In the genomic region with DNA sequence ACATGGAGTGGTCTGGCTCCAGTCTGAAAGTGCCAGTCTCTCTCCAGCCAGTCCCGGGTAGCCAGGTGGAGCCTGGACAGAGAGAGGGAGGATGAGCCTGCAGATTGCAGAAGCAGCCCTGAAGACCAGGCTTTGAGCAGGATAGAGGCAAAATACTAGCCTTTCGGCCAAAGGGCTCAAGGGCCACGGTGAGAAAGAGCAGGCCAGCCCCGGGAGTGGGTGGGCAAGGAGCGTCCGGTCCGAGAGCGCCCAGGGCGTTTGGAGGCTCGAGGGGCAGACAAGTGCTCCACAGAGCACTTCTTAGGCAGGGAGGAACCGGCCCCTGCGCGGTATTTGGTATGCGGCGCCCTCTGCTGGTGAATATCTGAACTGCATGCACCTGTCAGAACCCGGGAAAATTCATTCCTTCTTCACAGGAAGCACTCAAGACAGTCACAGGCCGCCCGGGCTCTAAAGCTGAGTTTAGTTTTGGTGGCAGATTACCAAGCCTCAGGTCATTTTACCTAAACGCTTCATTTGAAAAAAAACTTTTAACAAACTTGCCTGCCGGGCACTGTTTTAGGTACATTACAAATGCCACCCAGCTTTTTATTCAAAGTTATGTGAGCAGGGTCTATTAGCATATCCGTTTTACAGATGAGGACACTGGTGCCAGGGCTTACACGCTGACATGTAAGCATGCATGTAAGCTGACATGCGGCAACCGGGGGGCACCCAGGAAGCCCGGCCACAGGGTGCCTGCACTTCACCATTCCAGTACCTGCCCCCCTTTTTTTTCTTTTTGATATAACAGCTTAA, we compare ENCODE assay signal across 1 cellular context.
TF ChIP-seq lines count a peak whose summit lies in the region.

No MANE protein-coding gene starts in this region.

TF ChIP-seq in HepG2, 621 proteins besides CTCF, POLR2A, EP300 and RAD21 (continued from another document and continues in another):
- TF ChIP-seq TRIM22 (IDR thresholded peaks at IDR 0.05) (no peak), ZFP91 (CRISPR knock-in tag; IDR thresholded peaks at IDR 0.05; ENCODE audit: borderline replicate concordance) (peak; percentile 56; the same call in 1 of the 2 replicates), FOXA3 (CRISPR knock-in tag; IDR thresholded peaks at IDR 0.05) (peak; percentile 16; the same call in 1 of the 2 replicates), MIER3 (CRISPR knock-in tag; IDR thresholded peaks at IDR 0.05; ENCODE audit: borderline replicate concordance) (no peak), HNF1B (CRISPR knock-in tag; IDR thresholded peaks at IDR 0.05) (peak; percentile 60; the same call in 1 of the 2 replicates), ZNF253 (CRISPR knock-in tag; IDR thresholded peaks at IDR 0.05; ENCODE audit: borderline replicate concordance) (peak; percentile 37; the same call in 1 of the 2 replicates), PCBP2 (optimal IDR thresholded peaks at IDR 0.05; ENCODE audit: low read depth, low read length, poor library complexity, severe bottlenecking) (no peak), ZNF275 (CRISPR knock-in tag; IDR thresholded peaks at IDR 0.05; ENCODE audit: borderline replicate concordance) (peak; percentile 48; the same call in 1 of the 2 replicates), E2F5 (CRISPR knock-in tag; conservative IDR thresholded peaks at IDR 0.05) (no peak), ZNF121 (CRISPR knock-in tag; IDR thresholded peaks at IDR 0.05) (no peak), SALL1 (CRISPR knock-in tag; IDR thresholded peaks at IDR 0.05) (peak; percentile 69; the same call in 1 of the 2 replicates), ZNF354B (CRISPR knock-in tag; IDR thresholded peaks at IDR 0.05) (no peak), SRSF9 (IDR thresholded peaks at IDR 0.05; ENCODE audit: borderline replicate concordance, insufficient read depth, low read depth, low read length, poor library complexity, severe bottlenecking) (no peak), ZNF512 (CRISPR knock-in tag; IDR thresholded peaks at IDR 0.05) (no peak), SMC3 (IDR thresholded peaks at IDR 0.05; ENCODE audit: low read length) (peak; percentile 67), HMGXB3 (CRISPR knock-in tag; IDR thresholded peaks at IDR 0.05; ENCODE audit: borderline replicate concordance) (no peak), MAF1 (CRISPR knock-in tag; IDR thresholded peaks at IDR 0.05; ENCODE audit: borderline replicate concordance) (no peak), KAT8 (CRISPR knock-in tag; IDR thresholded peaks at IDR 0.05) (0 out of 2 replicates have a peak, but pooled peaks have one; percentile 20), ZNF331 (CRISPR knock-in tag; IDR thresholded peaks at IDR 0.05) (0 out of 2 replicates have a peak, but pooled peaks have one; percentile 29), NKX3-1 (CRISPR knock-in tag; IDR thresholded peaks at IDR 0.05) (0 out of 2 replicates have a peak, but pooled peaks have one; percentile 39), HIC2 (CRISPR knock-in tag; IDR thresholded peaks at IDR 0.05; ENCODE audit: low read depth) (no peak), MNT (IDR thresholded peaks at IDR 0.05) (no peak), SOX6 (IDR thresholded peaks at IDR 0.05) (no peak), SOX6 (CRISPR knock-in tag; IDR thresholded peaks at IDR 0.05) (0 out of 2 replicates have a peak, but pooled peaks have one; percentile 13), ZNF431 (CRISPR knock-in tag; IDR thresholded peaks at IDR 0.05; ENCODE audit: borderline replicate concordance, low read depth) (no peak), GFI1 (CRISPR knock-in tag; IDR thresholded peaks at IDR 0.05; ENCODE audit: borderline replicate concordance) (0 out of 2 replicates have a peak, but pooled peaks have one; percentile 34)
- TF ChIP-seq, protein P1, sequence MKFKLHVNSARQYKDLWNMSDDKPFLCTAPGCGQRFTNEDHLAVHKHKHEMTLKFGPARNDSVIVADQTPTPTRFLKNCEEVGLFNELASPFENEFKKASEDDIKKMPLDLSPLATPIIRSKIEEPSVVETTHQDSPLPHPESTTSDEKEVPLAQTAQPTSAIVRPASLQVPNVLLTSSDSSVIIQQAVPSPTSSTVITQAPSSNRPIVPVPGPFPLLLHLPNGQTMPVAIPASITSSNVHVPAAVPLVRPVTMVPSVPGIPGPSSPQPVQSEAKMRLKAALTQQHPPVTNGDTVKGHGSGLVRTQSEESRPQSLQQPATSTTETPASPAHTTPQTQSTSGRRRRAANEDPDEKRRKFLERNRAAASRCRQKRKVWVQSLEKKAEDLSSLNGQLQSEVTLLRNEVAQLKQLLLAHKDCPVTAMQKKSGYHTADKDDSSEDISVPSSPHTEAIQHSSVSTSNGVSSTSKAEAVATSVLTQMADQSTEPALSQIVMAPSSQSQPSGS (CRISPR knock-in tag; IDR thresholded peaks at IDR 0.05), result no peak
- TF ChIP-seq, protein P2, sequence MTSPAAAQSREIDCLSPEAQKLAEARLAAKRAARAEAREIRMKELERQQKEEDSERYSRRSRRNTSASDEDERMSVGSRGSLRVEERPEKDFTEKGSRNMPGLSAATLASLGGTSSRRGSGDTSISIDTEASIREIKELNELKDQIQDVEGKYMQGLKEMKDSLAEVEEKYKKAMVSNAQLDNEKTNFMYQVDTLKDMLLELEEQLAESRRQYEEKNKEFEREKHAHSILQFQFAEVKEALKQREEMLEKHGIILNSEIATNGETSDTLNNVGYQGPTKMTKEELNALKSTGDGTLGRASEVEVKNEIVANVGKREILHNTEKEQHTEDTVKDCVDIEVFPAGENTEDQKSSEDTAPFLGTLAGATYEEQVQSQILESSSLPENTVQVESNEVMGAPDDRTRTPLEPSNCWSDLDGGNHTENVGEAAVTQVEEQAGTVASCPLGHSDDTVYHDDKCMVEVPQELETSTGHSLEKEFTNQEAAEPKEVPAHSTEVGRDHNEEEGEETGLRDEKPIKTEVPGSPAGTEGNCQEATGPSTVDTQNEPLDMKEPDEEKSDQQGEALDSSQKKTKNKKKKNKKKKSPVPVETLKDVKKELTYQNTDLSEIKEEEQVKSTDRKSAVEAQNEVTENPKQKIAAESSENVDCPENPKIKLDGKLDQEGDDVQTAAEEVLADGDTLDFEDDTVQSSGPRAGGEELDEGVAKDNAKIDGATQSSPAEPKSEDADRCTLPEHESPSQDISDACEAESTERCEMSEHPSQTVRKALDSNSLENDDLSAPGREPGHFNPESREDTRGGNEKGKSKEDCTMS (CRISPR knock-in tag; conservative IDR thresholded peaks at IDR 0.05), result no peak
